In genomic region chr4:98712607-98713006, GRCh38 we compare ENCODE assay signal across 1 cellular context.
TF ChIP-seq lines count a peak whose summit lies in the region.

No MANE protein-coding gene starts in this region.

TF ChIP-seq in SK-N-SH, 30 proteins besides CTCF, POLR2A, EP300 and RAD21 (continued from another document):
- TF ChIP-seq REST (IDR thresholded peaks at IDR 0.05; ENCODE audit: low read depth, low read length) = no peak
